Comparison of ENCODE assay signal across 8 cellular contexts in genomic region chr5:137888489-137888874, GRCh38. TPM values are rescaled to one million over a fixed set of nuclear protein-coding genes. Genes with fewer than 3 reads are reported as not detected.
A peak's percentile ranks its signal among the peaks of the same experiment; 100 is the strongest.
DNase-seq lines count a peak whose midpoint lies in the region; ATAC-seq and TF ChIP-seq lines count a peak whose summit lies in the region.

No MANE protein-coding gene starts in this region.

- H3K36me3 ChIP-seq in liver (ENCODE audit: control insufficient read depth in 4 of 4, insufficient read depth in 3 of 4, low read depth in 1 of 4, low read length in 3 of 4) (no peaks in the 10 kb centered on the region), tibial artery (no peaks in the 10 kb centered on the region)

- H3K4me1 ChIP-seq in liver (ENCODE audit: control insufficient read depth in 4 of 4, insufficient read depth in 4 of 4, low read length in 3 of 4) (peaks cover 0 to 2% (median 0%) of the 10 kb centered on the region in 4 donors), tibial artery (peaks cover 0 to 21% (median 9%) of the 10 kb centered on the region in 4 donors)

- intact Hi-C loops in tibial artery (cut with DNase I; ENCODE audit: low total_unique reads): no loop called here

- TF ChIP-seq CTCF in liver (IDR thresholded peaks at IDR 0.05; ENCODE audit: low read depth, low read length, missing input control): no peak
- TF ChIP-seq CTCF in tibial artery (IDR thresholded peaks at IDR 0.05): no peak

- DNase-seq in activated CD4-positive, alpha-beta T cell treated with anti-CD3 and anti-CD28 coated beads, Interleukin-2, amount 10 ng/mL, durations not matched to agents 7 days and 5 days: no peak
- no peak for DNase-seq in activated CD4-positive, alpha-beta T cell treated with anti-CD3 and anti-CD28 coated beads for 1 hour
- DNase-seq in activated naive CD8-positive, alpha-beta T cell treated with anti-CD3 and anti-CD28 coated beads, Interleukin-2, amount 10 ng/mL, durations not matched to agents 7 days and 5 days: no peak
- DNase-seq in tibial artery: no peak
- DNase-seq in activated CD4-positive, CD25-positive, alpha-beta regulatory T cell treated with anti-CD3 and anti-CD28 coated beads, Interleukin-2, amount 50 U/mL, for 72 hours: no peak
- DNase-seq in CD1c-positive myeloid dendritic cell (ENCODE audit: extremely low spot score): no peak

- peaks cover 3% of the 10 kb centered on the region for H3K27me3 Mint-ChIP-seq in activated CD4-positive, alpha-beta T cell treated with anti-CD3 and anti-CD28 coated beads, Interleukin-2, amount 10 ng/mL, durations not matched to agents 7 days and 5 days
- peaks cover 3% of the 10 kb centered on the region for H3K27me3 Mint-ChIP-seq in activated naive CD8-positive, alpha-beta T cell treated with anti-CD3 and anti-CD28 coated beads, Interleukin-2, amount 10 ng/mL, durations not matched to agents 7 days and 5 days

- peak overlapping the region; percentile 81 for H3K4me3 Mint-ChIP-seq in activated CD4-positive, alpha-beta T cell treated with anti-CD3 and anti-CD28 coated beads, Interleukin-2, amount 10 ng/mL, durations not matched to agents 7 days and 5 days
- H3K4me3 Mint-ChIP-seq in activated naive CD8-positive, alpha-beta T cell treated with anti-CD3 and anti-CD28 coated beads, Interleukin-2, amount 10 ng/mL, durations not matched to agents 7 days and 5 days: peak overlapping the region; percentile 82

- 65% methylated on average over 6 of the region's 6 CpGs for WGBS in liver

- ATAC-seq in activated naive CD8-positive, alpha-beta T cell treated with anti-CD3 and anti-CD28 coated beads, Interleukin-2, amount 10 ng/mL, durations not matched to agents 7 days and 5 days (ENCODE audit: low read depth): no peak
- no peak for ATAC-seq in GM19035 (IDR thresholded peaks at IDR 0.05; ENCODE audit: unreplicated experiment)

- POLR2A ChIA-PET in activated CD4-positive, alpha-beta T cell treated with anti-CD3 and anti-CD28 coated beads, Interleukin-2, amount 10 ng/mL, durations not matched to agents 7 days and 5 days (lab: Charles Lee): interaction anchor here (0.7 kb wide), 1 partner anchor 23 kb away, joined by 3 read pairs; no protein-coding TSS in a partner anchor
- POLR2A ChIA-PET in activated naive CD8-positive, alpha-beta T cell treated with anti-CD3 and anti-CD28 coated beads, Interleukin-2, amount 10 ng/mL, durations not matched to agents 7 days and 5 days (lab: Charles Lee): interaction anchor here (1.2 to 2.0 kb wide), 4 partner anchors 9 to 135 kb away, joined by 3 to 11 read pairs (median 8); partner anchors contain the start of gene HNRNPA0

- H3K9me3 Mint-ChIP-seq in activated CD4-positive, alpha-beta T cell treated with anti-CD3 and anti-CD28 coated beads, Interleukin-2, amount 10 ng/mL, durations not matched to agents 7 days and 5 days: no peaks in the 10 kb centered on the region
- H3K9me3 Mint-ChIP-seq in activated naive CD8-positive, alpha-beta T cell treated with anti-CD3 and anti-CD28 coated beads, Interleukin-2, amount 10 ng/mL, durations not matched to agents 7 days and 5 days: no peaks in the 10 kb centered on the region

- H3K4me1 Mint-ChIP-seq in activated CD4-positive, alpha-beta T cell treated with anti-CD3 and anti-CD28 coated beads, Interleukin-2, amount 10 ng/mL, durations not matched to agents 7 days and 5 days: peaks cover 24% of the 10 kb centered on the region
- peaks cover 16% of the 10 kb centered on the region for H3K4me1 Mint-ChIP-seq in activated naive CD8-positive, alpha-beta T cell treated with anti-CD3 and anti-CD28 coated beads, Interleukin-2, amount 10 ng/mL, durations not matched to agents 7 days and 5 days

- H3K27me3 ChIP-seq in liver (ENCODE audit: control insufficient read depth in 4 of 4, insufficient read depth in 4 of 4, low read length in 3 of 4) (no peaks in the 10 kb centered on the region), tibial artery (no peaks in the 10 kb centered on the region)

- TF ChIP-seq RAD21 in liver (IDR thresholded peaks at IDR 0.05): no peak

- peak overlapping the region; percentile 11 to 73 for H3K27ac ChIP-seq in liver (ENCODE audit: low read depth in 1 of 2, low read length in 2 of 2)
- H3K27ac ChIP-seq in tibial artery: peak overlapping the region; percentile 77 to 87

- peaks cover 3% of the 10 kb centered on the region for H3K36me3 Mint-ChIP-seq in activated CD4-positive, alpha-beta T cell treated with anti-CD3 and anti-CD28 coated beads, Interleukin-2, amount 10 ng/mL, durations not matched to agents 7 days and 5 days (ENCODE audit: low read depth)
- H3K36me3 Mint-ChIP-seq in activated naive CD8-positive, alpha-beta T cell treated with anti-CD3 and anti-CD28 coated beads, Interleukin-2, amount 10 ng/mL, durations not matched to agents 7 days and 5 days: no peaks in the 10 kb centered on the region

- peak overlapping the region in 1 of 2 donors; percentile 73 for H3K9ac ChIP-seq in liver (ENCODE audit: low read depth in 1 of 2, low read length in 2 of 2)

- peak overlapping the region; percentile 95 for H3K27ac Mint-ChIP-seq in activated CD4-positive, alpha-beta T cell treated with anti-CD3 and anti-CD28 coated beads, Interleukin-2, amount 10 ng/mL, durations not matched to agents 7 days and 5 days
- H3K27ac Mint-ChIP-seq in activated naive CD8-positive, alpha-beta T cell treated with anti-CD3 and anti-CD28 coated beads, Interleukin-2, amount 10 ng/mL, durations not matched to agents 7 days and 5 days: peak overlapping the region; percentile 89

- H3K4me3 ChIP-seq in liver (ENCODE audit: low read depth in 1 of 3, low read length in 3 of 3): peak overlapping the region in 1 of 3 donors; percentile 38
- H3K4me3 ChIP-seq in tibial artery: peak overlapping the region; percentile 48 to 62

- CTCF ChIA-PET in activated CD4-positive, alpha-beta T cell treated with anti-CD3 and anti-CD28 coated beads, Interleukin-2, amount 10 ng/mL, durations not matched to agents 7 days and 5 days (lab: Charles Lee): interaction anchor here (0.6 to 1.7 kb wide), 6 partner anchors 10 to 360 kb away, joined by 3 to 5 read pairs (median 4); no protein-coding TSS in a partner anchor

- peaks cover 0 to 3% (median 0%) of the 10 kb centered on the region in 4 donors for H3K9me3 ChIP-seq in liver (ENCODE audit: control insufficient read depth in 4 of 4, low read length in 3 of 4)
- no peaks in the 10 kb centered on the region for H3K9me3 ChIP-seq in tibial artery

TF ChIP-seq in liver, 16 proteins besides CTCF, POLR2A, EP300 and RAD21:
- no peak for TF ChIP-seq HNF4G (IDR thresholded peaks at IDR 0.05)
- no peak for TF ChIP-seq NR2F2 (IDR thresholded peaks at IDR 0.05)
- TF ChIP-seq HNF4A (conservative IDR thresholded peaks at IDR 0.05): no peak
- TF ChIP-seq JUND (IDR thresholded peaks at IDR 0.05): no peak
- TF ChIP-seq REST (IDR thresholded peaks at IDR 0.05): no peak
- no peak for TF ChIP-seq RXRA (IDR thresholded peaks at IDR 0.05)

RNA-seq across cellular contexts. Expression of gene PKD2L2, which starts 0.8 kb away (rescaled TPM):
- total RNA-seq in activated CD4-positive, alpha-beta T cell treated with anti-CD3 and anti-CD28 coated beads, Interleukin-2, amount 10 ng/mL, durations not matched to agents 7 days and 5 days: not detected
- total RNA-seq in activated naive CD8-positive, alpha-beta T cell treated with anti-CD3 and anti-CD28 coated beads, Interleukin-2, amount 10 ng/mL, durations not matched to agents 7 days and 5 days: not detected
- under 1 TPM in 1 of 2 donors, not detected in 1; 0.08 TPM for total RNA-seq in liver
- polyA plus RNA-seq in liver: not detected

RNA-seq across cellular contexts. Expression of gene MYOT, which starts 20.8 kb away (rescaled TPM):
- not detected for total RNA-seq in activated CD4-positive, alpha-beta T cell treated with anti-CD3 and anti-CD28 coated beads, Interleukin-2, amount 10 ng/mL, durations not matched to agents 7 days and 5 days
- not detected for total RNA-seq in activated naive CD8-positive, alpha-beta T cell treated with anti-CD3 and anti-CD28 coated beads, Interleukin-2, amount 10 ng/mL, durations not matched to agents 7 days and 5 days
- total RNA-seq in liver: 1 to 10 TPM in 1 of 2 donors, under 1 TPM in 1; 0.05 to 1.3 TPM
- polyA plus RNA-seq in liver: under 1 TPM; 0.32 to 0.36 TPM
